In genomic region chr4:84237008-84237407, GRCh38 we compare ENCODE assay signal across 16 cellular contexts.
"Had no signal": no experiment of that assay in that cellular context is flagged by ENCODE, and none has a peak within 500 bp of the region (broad histone marks: within the 10 kb centered on the region; RNA-seq: fewer than 3 reads in every experiment).

No MANE protein-coding gene starts in this region.

- H3K27ac Mint-ChIP-seq: activated CD8-positive, alpha-beta T cell treated with anti-CD3 and anti-CD28 coated beads, Interleukin-2, amount 10 ng/mL, durations not matched to agents 7 days and 5 days; activated T-helper 1 cell treated with anti-CD3 and anti-CD28 coated beads, Interleukin-12 subunit alpha, Interleukin-12 subunit beta, Interleukin-2, Interleukin-4 antibody, amounts not matched to agents 30 ng/mL and 10 ng/mL and 1 ng/mL, durations not matched to agents 14 hours and 24 hours and 36 hours; stimulated activated naive CD8-positive, alpha-beta T cell treated with anti-CD3 and anti-CD28 coated beads, Interleukin-15, Interleukin-2, amounts not matched to agents 100 ng/mL and 50 ng/mL, for 24 hours had no signal

- DNase-seq: activated CD4-positive, alpha-beta T cell treated with anti-CD3 and anti-CD28 coated beads for 48 hours; activated CD8-positive, alpha-beta memory T cell treated with anti-CD3 and anti-CD28 coated beads, Interleukin-2, amount 50 U/mL, for 48 hours; activated CD8-positive, alpha-beta T cell treated with anti-CD3 and anti-CD28 coated beads, Interleukin-2, amount 10 ng/mL, durations not matched to agents 7 days and 5 days; activated naive CD4-positive, alpha-beta T cell; aorta; hypothalamus; kidney glomerular epithelial cell; stimulated activated CD4-positive, alpha-beta T cell treated with anti-CD3 and anti-CD28 coated beads, Interleukin-15, amount 100 ng/mL, for 24 hours; stimulated activated CD4-positive, alpha-beta T cell treated with anti-CD3 and anti-CD28 coated beads, Interleukin-4, amount 100 ng/mL, for 24 hours; T-helper 9 cell had no signal

- H3K27me3 Mint-ChIP-seq: stimulated activated naive CD8-positive, alpha-beta T cell treated with anti-CD3 and anti-CD28 coated beads, Interleukin-15, Interleukin-2, amounts not matched to agents 100 ng/mL and 50 ng/mL, for 24 hours had no signal

- ATAC-seq: activated CD8-positive, alpha-beta T cell treated with anti-CD3 and anti-CD28 coated beads, Interleukin-2, amount 10 ng/mL, durations not matched to agents 7 days and 5 days had no signal

- H3K27me3 ChIP-seq: cardiac muscle cell had no signal

- H3K36me3 ChIP-seq: cardiac muscle cell had no signal

- H3K4me3 ChIP-seq: cardiac muscle cell had no signal

- H3K27ac ChIP-seq: cardiac muscle cell, epithelial cell of prostate, VCaP had no signal

- H3K9me3 Mint-ChIP-seq: stimulated activated naive CD8-positive, alpha-beta T cell treated with anti-CD3 and anti-CD28 coated beads, Interleukin-15, Interleukin-2, amounts not matched to agents 100 ng/mL and 50 ng/mL, for 24 hours had no signal

- H3K4me3 Mint-ChIP-seq: activated CD8-positive, alpha-beta T cell treated with anti-CD3 and anti-CD28 coated beads, Interleukin-2, amount 10 ng/mL, durations not matched to agents 7 days and 5 days; activated T-helper 1 cell treated with anti-CD3 and anti-CD28 coated beads, Interleukin-12 subunit alpha, Interleukin-12 subunit beta, Interleukin-2, Interleukin-4 antibody, amounts not matched to agents 30 ng/mL and 10 ng/mL and 1 ng/mL, durations not matched to agents 14 hours and 24 hours and 36 hours; neural crest cell; stimulated activated naive CD8-positive, alpha-beta T cell treated with anti-CD3 and anti-CD28 coated beads, Interleukin-15, Interleukin-2, amounts not matched to agents 100 ng/mL and 50 ng/mL, for 24 hours had no signal
